Comparison of ENCODE assay signal across 8 cellular contexts in the genomic region with DNA sequence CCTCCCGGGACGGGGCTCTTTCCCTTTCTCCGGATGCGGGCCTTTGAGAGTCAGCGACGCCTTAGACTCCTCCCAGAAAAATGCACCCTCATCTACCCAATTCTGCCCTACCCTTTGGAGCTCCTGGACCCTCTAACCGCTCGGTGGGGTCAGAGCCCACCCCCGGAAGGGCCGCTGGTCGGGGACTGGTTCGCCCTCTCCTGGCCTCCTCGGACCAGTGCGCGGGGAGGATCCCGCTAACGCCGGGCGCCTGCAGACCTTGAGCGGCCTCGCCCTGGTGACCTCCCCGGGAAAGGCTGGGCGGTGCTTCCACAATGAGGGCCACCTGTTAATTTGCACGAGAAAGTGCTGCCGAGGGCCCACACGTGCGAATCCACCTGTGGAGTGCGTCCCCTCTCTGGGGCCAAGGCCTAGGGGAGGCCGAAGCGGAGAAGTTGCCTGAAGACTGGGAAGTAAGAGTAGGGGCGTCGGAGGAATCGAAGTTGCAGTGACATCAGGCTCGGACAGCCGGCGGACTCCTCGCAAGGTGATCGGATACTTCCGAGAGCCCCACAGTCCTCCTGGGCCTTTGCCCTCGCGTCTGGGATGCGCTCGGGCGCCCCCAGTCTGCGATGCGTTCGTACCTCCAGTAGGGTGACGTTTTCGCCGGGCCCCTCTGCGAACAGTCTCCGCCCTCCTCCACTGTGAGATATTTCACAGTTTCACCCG.
DNase-seq lines count a peak whose midpoint lies in the region; ATAC-seq and TF ChIP-seq lines count a peak whose summit lies in the region.

No MANE protein-coding gene starts in this region.

- in situ Hi-C loops in SK-MEL-5 (cut with HindIII; ENCODE audit: low pct_unique_long_range_greater_than_20kb, low sequenced_read_pairs), result no loop called here

- TF ChIP-seq CTCF in DOHH2 (IDR thresholded peaks at IDR 0.05; ENCODE audit: low read depth, low read length, poor library complexity, severe bottlenecking) (peak; percentile 62), omental fat pad (IDR thresholded peaks at IDR 0.05) (peak in 2 of 3 donors; percentile 85 to 88)

- H3K4me3 ChIP-seq in DOHH2 (ENCODE audit: low read length), result peak overlapping the region; percentile 64

- peak; percentile 63 for DNase-seq in KG1 (lab: John Stamatoyannopoulos, UW)
- DNase-seq in SK-MEL-5 (ENCODE audit: low read depth, low spot score), result peak; percentile 89
- DNase-seq in activated naive CD4-positive, alpha-beta T cell treated with anti-CD3 and anti-CD28 coated beads, Interleukin-2, amount 50 U/mL, for 16 hours, result peak; percentile 90
- DNase-seq in glomerular visceral epithelial cell (ENCODE audit: extremely low spot score), result peak; percentile 81
- DNase-seq in omental fat pad (ENCODE audit: low spot score), result peak; percentile 65

- no peaks in the 10 kb centered on the region for H3K9me2 ChIP-seq in DOHH2 (replicated peaks; ENCODE audit: control insufficient read depth, low read length)

- no peaks in the 10 kb centered on the region for H3F3A ChIP-seq in DOHH2 (ENCODE audit: control insufficient read depth, insufficient read depth)

- H3K9me3 ChIP-seq in DOHH2 (ENCODE audit: control insufficient read depth, insufficient read depth, low read length), result no peaks in the 10 kb centered on the region

- ATAC-seq in GM21723 (IDR thresholded peaks at IDR 0.05; ENCODE audit: unreplicated experiment) (peak; percentile 90), omental fat pad (ENCODE audit: low FRiP score) (peak; percentile 94)

- H3K4me2 ChIP-seq in DOHH2 (ENCODE audit: low read length), result peak overlapping the region; percentile 77

- no peaks in the 10 kb centered on the region for H3K27me3 ChIP-seq in DOHH2 (ENCODE audit: control insufficient read depth, low read length)

- no peaks in the 10 kb centered on the region for H3K36me3 ChIP-seq in DOHH2 (ENCODE audit: control insufficient read depth, low read length)

- H3K79me2 ChIP-seq in DOHH2 (ENCODE audit: control insufficient read depth, low read length), result no peaks in the 10 kb centered on the region

- H3K27ac ChIP-seq in DOHH2 (ENCODE audit: low read depth, low read length) (no peak overlapping the region), temporal lobe (ENCODE audit: low read depth, low read length) (peak overlapping the region; percentile 94)

- H3K4me1 ChIP-seq in DOHH2 (ENCODE audit: control insufficient read depth, low read length), result peaks cover 51% of the 10 kb centered on the region

- H4K20me1 ChIP-seq in DOHH2 (ENCODE audit: control insufficient read depth, insufficient read depth, low read depth, low read length), result no peaks in the 10 kb centered on the region
